30 cellular contexts compared by ENCODE assay signal in genomic region chr7:137968890-137969289, GRCh38. TPM values are rescaled to one million over a fixed set of nuclear protein-coding genes. Genes with fewer than 3 reads are reported as not detected.
DNase-seq lines count a peak whose midpoint lies in the region; ATAC-seq, FAIRE-seq and TF ChIP-seq lines count a peak whose summit lies in the region.
"Had no signal": no experiment of that assay in that cellular context is flagged by ENCODE, and none has a peak within 500 bp of the region (broad histone marks: within the 10 kb centered on the region; RNA-seq: fewer than 3 reads in every experiment).

No MANE protein-coding gene starts in this region.

- peaks cover 18% of the 10 kb centered on the region for H3K4me1 ChIP-seq in IMR-90 (ENCODE audit: control insufficient read depth, insufficient read depth, low read length)
- peaks cover 54% of the 10 kb centered on the region for H3K4me1 ChIP-seq in endothelial cell of umbilical vein (ENCODE audit: control insufficient read depth, extremely low read depth, insufficient read depth, low read length)
- H3K4me1 ChIP-seq in trophoblast cell (ENCODE audit: control insufficient read depth in 1 of 2, insufficient read depth in 2 of 2, low read length in 2 of 2): peaks cover 16 to 22% of the 10 kb centered on the region in 2 experiments
- H3K4me1 ChIP-seq: colonic mucosa had no signal

- H2AK5ac ChIP-seq in IMR-90 (ENCODE audit: low read depth, low read length) (peak overlapping the region; percentile 49), trophoblast cell (ENCODE audit: low read length) (no peak overlapping the region)

- 0 out of 2 replicates have a peak overlapping the region, but pooled peaks have one; percentile 27 for H3K4ac ChIP-seq in IMR-90 (ENCODE audit: low read depth, low read length)
- peak overlapping the region; percentile 99 for H3K4ac ChIP-seq in trophoblast cell (ENCODE audit: low read depth, low read length)

- H3K56ac ChIP-seq in IMR-90 (ENCODE audit: extremely low read depth, insufficient read depth, low read length): no peak overlapping the region

- H3K18ac ChIP-seq in IMR-90 (ENCODE audit: low read depth, low read length): no peak overlapping the region
- H3K18ac ChIP-seq in trophoblast cell (ENCODE audit: low read length): no peak overlapping the region

- H4K5ac ChIP-seq in IMR-90 (ENCODE audit: low read depth, low read length): peak overlapping the region; percentile 36; the same call in 1 of the 2 replicates

- 0 out of 2 replicates have a peak overlapping the region, but pooled peaks have one; percentile 18 for H2BK20ac ChIP-seq in IMR-90 (ENCODE audit: low read depth, low read length)

- peak; percentile 51 for DNase-seq in AG10803 (ENCODE audit: low read depth)
- no peak for DNase-seq in IMR-90
- no peak for DNase-seq in endothelial cell of umbilical vein (ENCODE audit: low read depth, low spot score)
- no peak for DNase-seq in trophoblast cell
- no peak for DNase-seq in activated T-cell treated with anti-CD3 and anti-CD28 coated beads for 4 hours
- no peak for DNase-seq in DMS 273 treated with DMSO at 0.1 percent for 48 hours (lab: John Stamatoyannopoulos, UW)
- no peak for DNase-seq in NCI-H1105 treated with DMSO at 0.1 percent for 48 hours (lab: John Stamatoyannopoulos, UW)
- no peak for DNase-seq in T-helper 9 cell
- DNase-seq: ACHN; activated CD8-positive, alpha-beta memory T cell treated with anti-CD3 and anti-CD28 coated beads for 24 hours; activated gamma-delta T cell treated with Interleukin-2 at 50 U/mL for 16 hours; activated naive CD8-positive, alpha-beta T cell treated with anti-CD3 and anti-CD28 coated beads, Interleukin-2, amount 50 U/mL, for 24 hours; activated T-cell treated with anti-CD3 and anti-CD28 coated beads, Interleukin-2, amount 50 U/mL, for 24 hours; colonic mucosa; DND-41; effector memory CD8-positive, alpha-beta T cell; NCI-H1436 treated with DMSO at 0.1 percent for 48 hours; NCI-H2107; NCI-H446; NCI-H82; small intestine; stimulated activated CD4-positive, alpha-beta T cell treated with anti-CD3 and anti-CD28 coated beads, Interleukin-1b, Interleukin-23, amount 100 ng/mL, for 48 hours; T-helper 17 cell had no signal

- H3K14ac ChIP-seq in IMR-90 (replicated peaks; ENCODE audit: low read depth, low read length): peak overlapping the region; percentile 33; the same call in 1 of the 2 replicates
- H3K14ac ChIP-seq in trophoblast cell (ENCODE audit: low read length): no peak overlapping the region

- no peak overlapping the region for H4K12ac ChIP-seq in trophoblast cell (ENCODE audit: low read depth, low read length)

- 90% methylated on average over 4 of the region's 4 CpGs; no CpG with 5 or more reads in 1 of the 2 experiments for WGBS in IMR-90 (ENCODE audit: extremely low coverage in 2 of 2, insufficient read length in 1 of 2), 2 experiments
- 100% methylated on average over 1 of the region's 4 CpGs for WGBS in trophoblast cell (ENCODE audit: extremely low coverage, insufficient coverage, insufficient read length)

- H2BK120ac ChIP-seq in IMR-90 (ENCODE audit: low read depth, low read length) (peak overlapping the region; percentile 27), trophoblast cell (ENCODE audit: insufficient read depth, low read length, poor library complexity) (no peak overlapping the region)

- H3K36me3 ChIP-seq in IMR-90 (ENCODE audit: control insufficient read depth, insufficient read depth, low read length) (peaks cover 1% of the 10 kb centered on the region; the same call in 1 of the 2 replicates), endothelial cell of umbilical vein (ENCODE audit: control insufficient read depth in 2 of 2, extremely low read depth in 1 of 2, insufficient read depth in 2 of 2, low read length in 2 of 2) (no peaks in the 10 kb centered on the region), trophoblast cell (ENCODE audit: control insufficient read depth in 1 of 2, insufficient read depth in 2 of 2, low read length in 2 of 2) (peaks cover 2% of the 10 kb centered on the region in 2 experiments)
- H3K36me3 ChIP-seq: colonic mucosa, esophagus muscularis mucosa, neutrophil had no signal

- TF ChIP-seq POLR2A in IMR-90 (IDR thresholded peaks at IDR 0.05; ENCODE audit: low read depth, low read length): no peak; the same call in 1 of the 2 replicates
- TF ChIP-seq POLR2A in endothelial cell of umbilical vein (IDR thresholded peaks at IDR 0.05; ENCODE audit: low read depth, low read length): no peak

- H3K79me2 ChIP-seq in endothelial cell of umbilical vein (ENCODE audit: control insufficient read depth, insufficient read depth, low read length): peaks cover 52% of the 10 kb centered on the region
- H3K79me2 ChIP-seq in trophoblast cell (ENCODE audit: control insufficient read depth, insufficient read depth, low read length, poor library complexity): peaks cover 11% of the 10 kb centered on the region

- in situ Hi-C loops in IMR-90 (cut with MboI; ENCODE audit: low sequenced_read_pairs): no loop called here

- TF ChIP-seq CTCF in AG10803 (conservative IDR thresholded peaks at IDR 0.05; ENCODE audit: low read length) (no peak), IMR-90 (conservative IDR thresholded peaks at IDR 0.05; ENCODE audit: low read depth, low read length) (no peak), endothelial cell of umbilical vein (IDR thresholded peaks at IDR 0.05; ENCODE audit: extremely low read depth in 1 of 2, insufficient read depth in 1 of 2, low read depth in 1 of 2, low read length in 2 of 2) (no peak)

- intact Hi-C loops in IMR-90 (cut with micrococcal nuclease) (no loop called here), endothelial cell of umbilical vein (cut with micrococcal nuclease) (no loop called here)

- H3K27me3 ChIP-seq in IMR-90 (ENCODE audit: control insufficient read depth, insufficient read depth, low read length) (no peaks in the 10 kb centered on the region), endothelial cell of umbilical vein (ENCODE audit: control insufficient read depth in 2 of 2, insufficient read depth in 2 of 2, low read length in 2 of 2) (no peaks in the 10 kb centered on the region), trophoblast cell (ENCODE audit: insufficient read depth, low read length) (no peaks in the 10 kb centered on the region)
- H3K27me3 ChIP-seq: BLaER1 treated with 17β-estradiol and CSF1 and Interleukin-3, amounts not matched to agents 10 nM and 100 nM; colonic mucosa; esophagus muscularis mucosa; neutrophil had no signal

- H4K8ac ChIP-seq in IMR-90 (ENCODE audit: low read depth in 2 of 2, low read length in 2 of 2) (no peak overlapping the region), trophoblast cell (ENCODE audit: low read depth, low read length) (no peak overlapping the region)

- BruUV-seq in IMR-90 (replicated peaks; lab: Mats Ljungman, UMichigan) (no TSS peak), endothelial cell of umbilical vein (replicated peaks; lab: Mats Ljungman, UMichigan) (no TSS peak)

- H3K4me2 ChIP-seq in IMR-90 (ENCODE audit: low read depth, low read length): no peak overlapping the region
- H3K4me2 ChIP-seq in endothelial cell of umbilical vein (ENCODE audit: insufficient read depth, low read length): no peak overlapping the region
- no peak overlapping the region for H3K4me2 ChIP-seq in trophoblast cell (ENCODE audit: low read length)
- H3K4me2 ChIP-seq: BLaER1 treated with 17β-estradiol and CSF1 and Interleukin-3, amounts not matched to agents 10 nM and 100 nM; KMS-11 had no signal

- H2AFZ ChIP-seq in IMR-90 (replicated peaks; ENCODE audit: low read length, poor library complexity) (no peak overlapping the region), endothelial cell of umbilical vein (ENCODE audit: low read depth, low read length) (no peak overlapping the region), trophoblast cell (ENCODE audit: insufficient read depth, low read length, poor library complexity) (no peak overlapping the region)

- no peak overlapping the region for H3K4me3 ChIP-seq in AG10803 (ENCODE audit: low read length)
- H3K4me3 ChIP-seq in IMR-90 (ENCODE audit: insufficient read depth, low read depth, low read length): no peak overlapping the region
- no peak overlapping the region for H3K4me3 ChIP-seq in endothelial cell of umbilical vein (replicated peaks in 1 of 3; ENCODE audit: insufficient read depth in 1 of 3, low read depth in 1 of 3, low read length in 3 of 3)
- no peak overlapping the region for H3K4me3 ChIP-seq in trophoblast cell (ENCODE audit: low read depth, low read length)
- H3K4me3 ChIP-seq: BLaER1 treated with 17β-estradiol and CSF1 and Interleukin-3, amounts not matched to agents 10 nM and 100 nM; colonic mucosa; esophagus muscularis mucosa had no signal

- no peak for ATAC-seq in IMR-90 (ENCODE audit: low read depth)
- ATAC-seq: activated naive CD8-positive, alpha-beta T cell treated with anti-CD3 and anti-CD28 coated beads, Interleukin-2, amount 50 U/mL, for 24 hours; effector memory CD8-positive, alpha-beta T cell; left lobe of liver; SK-N-SH treated with all-trans-retinoic acid at 6 μM for 48 hours; T-helper 17 cell had no signal

- H2BK5ac ChIP-seq in IMR-90 (ENCODE audit: low read depth, low read length, poor library complexity, severe bottlenecking): peak overlapping the region; percentile 40
- peak overlapping the region; percentile 52 for H2BK5ac ChIP-seq in trophoblast cell (ENCODE audit: low read depth, low read length, poor library complexity)

- no peak overlapping the region; the same call in 1 of the 2 replicates for H4K91ac ChIP-seq in IMR-90 (ENCODE audit: insufficient read depth, low read depth, low read length)
- no peak overlapping the region for H4K91ac ChIP-seq in trophoblast cell (ENCODE audit: low read depth, low read length)

- CTCF ChIA-PET in IMR-90 (lab: Yijun Ruan, JAX): interaction anchor here (0.6 kb wide), 2 partner anchors 37 to 1095 kb away, joined by 3 to 5 read pairs; no protein-coding TSS in a partner anchor
- CTCF ChIA-PET in endothelial cell of umbilical vein (lab: Charles Lee): interaction anchor here (0.9 to 3.5 kb wide), 3 partner anchors 9 to 23 kb away, joined by 3 to 23 read pairs (median 5); no protein-coding TSS in a partner anchor

- H3K9me3 ChIP-seq in IMR-90 (ENCODE audit: control insufficient read depth, insufficient read depth, low read length) (no peaks in the 10 kb centered on the region), endothelial cell of umbilical vein (replicated peaks; ENCODE audit: control insufficient read depth, insufficient read depth, low read length) (no peaks in the 10 kb centered on the region), trophoblast cell (ENCODE audit: insufficient read depth, low read depth, low read length) (no peaks in the 10 kb centered on the region)
- H3K9me3 ChIP-seq: colonic mucosa, esophagus muscularis mucosa, neutrophil had no signal

- H2BK15ac ChIP-seq in IMR-90 (ENCODE audit: low read depth, low read length): 0 out of 3 replicates have a peak overlapping the region, but pooled peaks have one; percentile 36

- no peak overlapping the region for H3K9ac ChIP-seq in IMR-90 (ENCODE audit: low read depth, low read length)
- H3K9ac ChIP-seq in endothelial cell of umbilical vein (replicated peaks; ENCODE audit: extremely low read depth, insufficient read depth, low read length): no peak overlapping the region
- H3K9ac ChIP-seq in trophoblast cell (ENCODE audit: low read length): no peak overlapping the region
- H3K9ac ChIP-seq: BLaER1 treated with 17β-estradiol and CSF1 and Interleukin-3, amounts not matched to agents 10 nM and 100 nM; KMS-11 had no signal

- peaks cover 23% of the 10 kb centered on the region for H3K9me1 ChIP-seq in IMR-90 (ENCODE audit: insufficient read depth, low read length)
- no peaks in the 10 kb centered on the region for H3K9me1 ChIP-seq in endothelial cell of umbilical vein (replicated peaks; ENCODE audit: control insufficient read depth, extremely low read depth, insufficient read depth, low read length)

- dilution Hi-C loops in IMR-90 (cut with HindIII; ENCODE audit: low sequenced_read_pairs, unreplicated experiment): no loop called here
- dilution Hi-C loops in endothelial cell of umbilical vein (cut with MboI; ENCODE audit: extremely low pct_ligation_motif_present, low sequenced_read_pairs): no loop called here

- H3K23ac ChIP-seq in IMR-90 (ENCODE audit: low read depth, low read length) (peak overlapping the region; percentile 41; the same call in 1 of the 2 replicates), trophoblast cell (ENCODE audit: low read length) (no peak overlapping the region)

- no peak for TF ChIP-seq RAD21 in IMR-90 (IDR thresholded peaks at IDR 0.05; ENCODE audit: low read length)

- POLR2A ChIA-PET in IMR-90 (lab: Charles Lee; ENCODE audit: unreplicated experiment): no interaction called here
- POLR2A ChIA-PET in endothelial cell of umbilical vein (lab: Charles Lee): interaction anchor here (1.1 kb wide), 1 partner anchor 24 kb away, joined by 5 read pairs; no protein-coding TSS in a partner anchor

- H4K20me1 ChIP-seq in IMR-90 (ENCODE audit: insufficient read depth, low read length): peaks cover 30% of the 10 kb centered on the region
- H4K20me1 ChIP-seq in endothelial cell of umbilical vein (replicated peaks; ENCODE audit: control insufficient read depth, extremely low read depth, insufficient read depth, low read length): no peaks in the 10 kb centered on the region
- H4K20me1 ChIP-seq: BLaER1 treated with 17β-estradiol and CSF1 and Interleukin-3, amounts not matched to agents 10 nM and 100 nM had no signal

- H3K27ac ChIP-seq in IMR-90 (ENCODE audit: insufficient read depth, low read length) (no peak overlapping the region), endothelial cell of umbilical vein (ENCODE audit: insufficient read depth, low read depth, low read length) (peak overlapping the region; percentile 32), trophoblast cell (ENCODE audit: low read depth, low read length) (peak overlapping the region; percentile 35)
- H3K27ac ChIP-seq: BLaER1 treated with 17β-estradiol and CSF1 and Interleukin-3, amounts not matched to agents 10 nM and 100 nM; colonic mucosa; KMS-11; neutrophil had no signal

- FAIRE-seq in endothelial cell of umbilical vein (lab: Jason Lieb, UNC): no peak
- FAIRE-seq: frontal cortex, small intestine had no signal

- H3K79me1 ChIP-seq in IMR-90 (ENCODE audit: low read depth in 1 of 2, low read length in 2 of 2): peaks cover 36 to 79% of the 10 kb centered on the region in 2 experiments
- H3K79me1 ChIP-seq in trophoblast cell (ENCODE audit: low read length): peaks cover 12% of the 10 kb centered on the region

- H2BK12ac ChIP-seq in trophoblast cell (ENCODE audit: low read length): peak overlapping the region; percentile 82

- H2AK9ac ChIP-seq in IMR-90 (replicated peaks; ENCODE audit: low read depth, low read length, poor library complexity): no peak overlapping the region

RNA-seq across cellular contexts. Expression of gene CREB3L2, which starts 33.0 kb away (rescaled TPM):
- total RNA-seq in IMR-90 (2012; rRNA removed) (35.8 and 42.3 TPM in 2 replicates), endothelial cell of umbilical vein (89.5 and 93.4 TPM in 2 replicates)
- polyA plus RNA-seq in IMR-90 (2012; rRNA removed) (57.9 and 65.1 TPM in 2 replicates), endothelial cell of umbilical vein (29.6 and 32.1 TPM in 2 replicates)
- 31.6 and 44.4 TPM in 2 replicates for polyA plus RNA-seq in IMR-90 (2012; cell fraction: cytosol; rRNA removed)
- polyA plus RNA-seq in IMR-90 (2012; cell fraction: nucleus; rRNA removed; ENCODE audit: low replicate concordance): 38.6 and 56.6 TPM in 2 replicates
- polyA plus RNA-seq in endothelial cell of umbilical vein (2011; cell fraction: cytosol; rRNA removed): 33.1 and 33.4 TPM in 2 replicates
- polyA plus RNA-seq in endothelial cell of umbilical vein (2011; cell fraction: nucleus; rRNA removed): 36.1 and 37.2 TPM in 2 replicates
- 26.6 and 30.7 TPM in 2 replicates for polyA plus RNA-seq in endothelial cell of umbilical vein (2012)
- 79.8 and 96.8 TPM in 2 replicates for polyA minus RNA-seq in endothelial cell of umbilical vein
- 14.5 TPM for polyA minus RNA-seq in endothelial cell of umbilical vein (2011; cell fraction: cytosol; rRNA and poly(A)+ RNA removed)
- polyA minus RNA-seq in endothelial cell of umbilical vein (2011; cell fraction: nucleus; rRNA and poly(A)+ RNA removed): 110 and 141 TPM in 2 replicates
- polyA plus RNA-seq in trophoblast cell (2013): 134 and 136 TPM in 2 replicates
